Comparison of ENCODE assay signal across 23 cellular contexts in the genomic region with DNA sequence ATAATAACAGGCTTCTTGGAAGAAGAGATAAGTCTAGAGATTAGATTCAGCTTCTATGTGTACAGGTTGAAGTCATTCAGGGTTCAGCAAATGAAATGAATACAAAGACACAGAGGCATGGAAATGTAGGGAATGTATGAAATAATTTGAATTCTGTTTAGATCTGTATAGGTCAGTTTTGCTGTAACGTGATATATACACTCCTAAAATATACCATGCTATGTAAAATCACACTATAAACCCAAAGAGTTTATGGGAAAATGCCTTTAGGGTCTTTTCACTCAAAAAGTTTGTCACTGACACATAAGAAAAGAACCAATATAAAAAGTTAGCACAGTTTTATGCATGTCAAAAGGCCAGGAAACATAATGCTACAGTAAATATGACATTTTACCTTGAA.
A peak's percentile ranks its signal among the peaks of the same experiment; 100 is the strongest.
DNase-seq lines count a peak whose midpoint lies in the region; TF ChIP-seq lines count a peak whose summit lies in the region.
"Had no signal": no experiment of that assay in that cellular context is flagged by ENCODE, and none has a peak within 500 bp of the region (broad histone marks: within the 10 kb centered on the region; RNA-seq: fewer than 3 reads in every experiment).

No MANE protein-coding gene starts in this region.

- H3K27me3 Mint-ChIP-seq in progenitor cell of endocrine pancreas: no peaks in the 10 kb centered on the region
- H3K27me3 Mint-ChIP-seq: CD4-positive, alpha-beta memory T cell; CD4-positive, CD25-positive, alpha-beta regulatory T cell; CD8-positive, alpha-beta memory T cell had no signal

- peaks cover 13% of the 10 kb centered on the region for H3K9me3 Mint-ChIP-seq in progenitor cell of endocrine pancreas (ENCODE audit: low read depth)

- H3K9ac ChIP-seq in Karpas-422 (ENCODE audit: low read length) (no peak overlapping the region), SU-DHL-6 (ENCODE audit: low read length) (no peak overlapping the region)
- H3K9ac ChIP-seq: BLaER1 had no signal

- no peak overlapping the region for H3K4me2 ChIP-seq in Karpas-422 (ENCODE audit: low read depth, low read length, poor library complexity, severe bottlenecking)
- H3K4me2 ChIP-seq in SU-DHL-6 (ENCODE audit: low read depth, low read length, poor library complexity, severe bottlenecking): no peak overlapping the region
- H3K4me2 ChIP-seq: BLaER1 had no signal

- no peak overlapping the region for H3K4me3 ChIP-seq in Karpas-422 (ENCODE audit: low read length)
- no peak overlapping the region for H3K4me3 ChIP-seq in SU-DHL-6 (ENCODE audit: insufficient read depth, low read length, poor library complexity, severe bottlenecking)
- no peak overlapping the region for H3K4me3 ChIP-seq in right atrium auricular region
- H3K4me3 ChIP-seq: BLaER1, GM12878 had no signal

- H2AFZ ChIP-seq in Karpas-422 (ENCODE audit: low read length): peak overlapping the region; percentile 59; the same call in 1 of the 2 replicates
- peak overlapping the region; percentile 14 for H2AFZ ChIP-seq in SU-DHL-6 (ENCODE audit: low read depth, low read length, severe bottlenecking)

- H3K36me3 Mint-ChIP-seq in progenitor cell of endocrine pancreas (ENCODE audit: insufficient read depth): no peaks in the 10 kb centered on the region
- H3K36me3 Mint-ChIP-seq: CD14-positive monocyte; CD4-positive, alpha-beta memory T cell; CD4-positive, CD25-positive, alpha-beta regulatory T cell; CD8-positive, alpha-beta memory T cell had no signal

- H3K4me3 Mint-ChIP-seq in progenitor cell of endocrine pancreas (ENCODE audit: low read depth): no peak overlapping the region
- H3K4me3 Mint-ChIP-seq: CD14-positive monocyte; CD4-positive, alpha-beta memory T cell; CD4-positive, CD25-positive, alpha-beta regulatory T cell; CD8-positive, alpha-beta memory T cell had no signal

- H3K79me2 ChIP-seq in Karpas-422 (ENCODE audit: low read length): no peaks in the 10 kb centered on the region
- no peaks in the 10 kb centered on the region for H3K79me2 ChIP-seq in SU-DHL-6 (ENCODE audit: insufficient read depth, low read length)

- no peaks in the 10 kb centered on the region for H3K36me3 ChIP-seq in Karpas-422 (ENCODE audit: insufficient read depth, low read length)
- no peaks in the 10 kb centered on the region for H3K36me3 ChIP-seq in SU-DHL-6 (ENCODE audit: low read length)
- no peaks in the 10 kb centered on the region for H3K36me3 ChIP-seq in right atrium auricular region
- H3K36me3 ChIP-seq: BE2C, BLaER1 had no signal

- no peaks in the 10 kb centered on the region for H4K20me1 ChIP-seq in Karpas-422 (ENCODE audit: insufficient read depth, low read depth, low read length)
- H4K20me1 ChIP-seq in SU-DHL-6 (ENCODE audit: low read depth, low read length): no peaks in the 10 kb centered on the region
- H4K20me1 ChIP-seq: BLaER1 had no signal

- TF ChIP-seq CTCF in SU-DHL-6 (IDR thresholded peaks at IDR 0.05; ENCODE audit: insufficient read depth, low read length, poor library complexity, severe bottlenecking): no peak
- no peak for TF ChIP-seq CTCF in progenitor cell of endocrine pancreas (IDR thresholded peaks at IDR 0.05; ENCODE audit: unreplicated experiment)
- TF ChIP-seq CTCF in right atrium auricular region (IDR thresholded peaks at IDR 0.05): no peak

- H3K4me1 ChIP-seq in Karpas-422 (ENCODE audit: low read length) (no peaks in the 10 kb centered on the region), right atrium auricular region (no peaks in the 10 kb centered on the region)
- H3K4me1 ChIP-seq: BE2C, BLaER1 had no signal

- H3K9me2 ChIP-seq in Karpas-422 (replicated peaks; ENCODE audit: insufficient read depth, low read length) (no peaks in the 10 kb centered on the region), SU-DHL-6 (replicated peaks; ENCODE audit: insufficient read depth, low read length) (no peaks in the 10 kb centered on the region)

- H3K27me3 ChIP-seq in Karpas-422 (ENCODE audit: low read length) (no peaks in the 10 kb centered on the region), SU-DHL-6 (ENCODE audit: low read length) (no peaks in the 10 kb centered on the region), right atrium auricular region (no peaks in the 10 kb centered on the region)
- H3K27me3 ChIP-seq: BE2C, BLaER1 had no signal

- H3K27ac ChIP-seq in Karpas-422 (ENCODE audit: low read length): no peak overlapping the region
- no peak overlapping the region for H3K27ac ChIP-seq in SU-DHL-6 (ENCODE audit: low read depth, low read length)
- no peak overlapping the region for H3K27ac ChIP-seq in right atrium auricular region
- H3K27ac ChIP-seq: BLaER1 had no signal

- peak overlapping the region; percentile 18 for H3K27ac Mint-ChIP-seq in progenitor cell of endocrine pancreas
- H3K27ac Mint-ChIP-seq: CD14-positive monocyte; CD4-positive, CD25-positive, alpha-beta regulatory T cell; CD8-positive, alpha-beta memory T cell had no signal

- H3K4me1 Mint-ChIP-seq in progenitor cell of endocrine pancreas (ENCODE audit: low read depth): peaks cover 8% of the 10 kb centered on the region
- H3K4me1 Mint-ChIP-seq: CD14-positive monocyte; CD4-positive, alpha-beta memory T cell; CD4-positive, CD25-positive, alpha-beta regulatory T cell; CD8-positive, alpha-beta memory T cell had no signal

- no peaks in the 10 kb centered on the region for H3K9me3 ChIP-seq in Karpas-422 (ENCODE audit: low read length)
- H3K9me3 ChIP-seq in SU-DHL-6 (ENCODE audit: insufficient read depth, low read length): no peaks in the 10 kb centered on the region
- H3K9me3 ChIP-seq in right atrium auricular region: no peaks in the 10 kb centered on the region
- H3K9me3 ChIP-seq: BE2C, BLaER1 had no signal

- no peaks in the 10 kb centered on the region for H3F3A ChIP-seq in SU-DHL-6 (ENCODE audit: insufficient read depth)

- DNase-seq in Karpas-422 (no peak), progenitor cell of endocrine pancreas (ENCODE audit: low spot score, unreplicated experiment) (no peak), MV-4-11 (lab: John Stamatoyannopoulos, UW) (no peak), right atrium auricular region (ENCODE audit: low spot score) (no peak)
- DNase-seq in stimulated activated CD4-positive, alpha-beta T cell treated with anti-CD3 and anti-CD28 coated beads, Interleukin-4, amount 100 ng/mL, for 1 hour: no peak
- DNase-seq: 8988T; ACHN; BE2C; C1 segment of cervical spinal cord; CD4-positive, alpha-beta memory T cell; CD4-positive, CD25-positive, alpha-beta regulatory T cell; CD8-positive, alpha-beta memory T cell; COR-L47; DMS 273 treated with DMSO at 0.1 percent for 48 hours; DMS153; DMS79; DND-41; EL; GDM1 had no signal
